Comparison of ENCODE assay signal across 11 cellular contexts in genomic region chr11:47861762-47862161, GRCh38. TPM values are rescaled to one million over a fixed set of nuclear protein-coding genes. Genes with fewer than 3 reads are reported as not detected.
DNase-seq lines count a peak whose midpoint lies in the region; ATAC-seq and TF ChIP-seq lines count a peak whose summit lies in the region.
"Had no signal": no experiment of that assay in that cellular context is flagged by ENCODE, and none has a peak within 500 bp of the region (broad histone marks: within the 10 kb centered on the region; RNA-seq: fewer than 3 reads in every experiment).

No MANE protein-coding gene starts in this region.

- ATAC-seq in lower lobe of right lung (peak; percentile 22 to 69), HG02973 (IDR thresholded peaks at IDR 0.05; ENCODE audit: unreplicated experiment) (no peak), GM19397 (IDR thresholded peaks at IDR 0.05; ENCODE audit: unreplicated experiment) (no peak), GM18873 (IDR thresholded peaks at IDR 0.05; ENCODE audit: low FRiP score, unreplicated experiment) (no peak)

- H3K9me3 ChIP-seq in CD4-positive, alpha-beta memory T cell (ENCODE audit: control insufficient read depth in 1 of 2, low read length in 2 of 2): no peaks in the 10 kb centered on the region
- H3K9me3 ChIP-seq in lower lobe of right lung (no peaks in the 10 kb centered on the region), suprapubic skin (no peaks in the 10 kb centered on the region)

- peaks cover 0 to 10% (median 4%) of the 10 kb centered on the region in 8 donors for H3K9me3 Mint-ChIP-seq in CD4-positive, alpha-beta memory T cell
- peaks cover 5% of the 10 kb centered on the region for H3K9me3 Mint-ChIP-seq in activated naive CD4-positive, alpha-beta T cell treated with anti-CD3 and anti-CD28 coated beads, Interleukin-2, amount 50 U/mL, for 24 hours
- H3K9me3 Mint-ChIP-seq: neural crest cell had no signal

- TF ChIP-seq EP300 in suprapubic skin (IDR thresholded peaks at IDR 0.05): no peak

- POLR2A ChIA-PET in CD4-positive, alpha-beta memory T cell (lab: Charles Lee; ENCODE audit: partially characterized antibody): no interaction called here

- no peak for TF ChIP-seq POLR2A in suprapubic skin (IDR thresholded peaks at IDR 0.05)

- H3K27me3 Mint-ChIP-seq in CD4-positive, alpha-beta memory T cell: no peaks in the 10 kb centered on the region
- H3K27me3 Mint-ChIP-seq in activated naive CD4-positive, alpha-beta T cell treated with anti-CD3 and anti-CD28 coated beads, Interleukin-2, amount 50 U/mL, for 24 hours: no peaks in the 10 kb centered on the region

- no peak overlapping the region for H3K27ac ChIP-seq in CD4-positive, alpha-beta memory T cell (ENCODE audit: low read depth, low read length)
- H3K27ac ChIP-seq in lower lobe of right lung (no peak overlapping the region), suprapubic skin (no peak overlapping the region)

- H3K36me3 ChIP-seq in CD4-positive, alpha-beta memory T cell (ENCODE audit: insufficient read depth, low read length): no peaks in the 10 kb centered on the region
- H3K36me3 ChIP-seq in lower lobe of right lung (no peaks in the 10 kb centered on the region), suprapubic skin (no peaks in the 10 kb centered on the region)

- H3K4me1 Mint-ChIP-seq in CD4-positive, alpha-beta memory T cell: peaks cover 28 to 61% (median 46%) of the 10 kb centered on the region in 4 donors
- peaks cover 56% of the 10 kb centered on the region for H3K4me1 Mint-ChIP-seq in activated naive CD4-positive, alpha-beta T cell treated with anti-CD3 and anti-CD28 coated beads, Interleukin-2, amount 50 U/mL, for 24 hours

- H3K27me3 ChIP-seq in CD4-positive, alpha-beta memory T cell (ENCODE audit: insufficient read depth, low read length): no peaks in the 10 kb centered on the region
- H3K27me3 ChIP-seq in lower lobe of right lung (ENCODE audit: low read depth) (no peaks in the 10 kb centered on the region), suprapubic skin (no peaks in the 10 kb centered on the region)

- H3K36me3 Mint-ChIP-seq in CD4-positive, alpha-beta memory T cell: no peaks in the 10 kb centered on the region
- H3K36me3 Mint-ChIP-seq in activated naive CD4-positive, alpha-beta T cell treated with anti-CD3 and anti-CD28 coated beads, Interleukin-2, amount 50 U/mL, for 24 hours: no peaks in the 10 kb centered on the region

- peak overlapping the region in 7 of 8 donors; percentile 8 to 57 (median 19) for H3K4me3 Mint-ChIP-seq in CD4-positive, alpha-beta memory T cell
- no peak overlapping the region for H3K4me3 Mint-ChIP-seq in activated naive CD4-positive, alpha-beta T cell treated with anti-CD3 and anti-CD28 coated beads, Interleukin-2, amount 50 U/mL, for 24 hours
- H3K4me3 Mint-ChIP-seq: neural crest cell had no signal

- H3K4me3 ChIP-seq in CD4-positive, alpha-beta memory T cell (ENCODE audit: low read length in 2 of 2): no peak overlapping the region
- no peak overlapping the region for H3K4me3 ChIP-seq in lower lobe of right lung
- H3K4me3 ChIP-seq in suprapubic skin: no peak overlapping the region

- intact Hi-C loops in CD4-positive, alpha-beta memory T cell (cut with micrococcal nuclease): loop anchor here (5.0 kb wide), 2 partner anchors 56 to 141 kb away; no protein-coding TSS in a partner anchor
- intact Hi-C loops in lower lobe of right lung (cut with DNase I): no loop called here

- CTCF ChIA-PET in CD4-positive, alpha-beta memory T cell (lab: Charles Lee; ENCODE audit: partially characterized antibody): interaction anchor here (1.6 to 2.0 kb wide), 2 partner anchors 9 to 246 kb away, joined by 5 to 12 read pairs; no protein-coding TSS in a partner anchor

- peaks cover 43% of the 10 kb centered on the region for H3K4me1 ChIP-seq in CD4-positive, alpha-beta memory T cell (ENCODE audit: insufficient read depth, low read length)
- peaks cover 38% of the 10 kb centered on the region for H3K4me1 ChIP-seq in lower lobe of right lung
- peaks cover 43% of the 10 kb centered on the region for H3K4me1 ChIP-seq in suprapubic skin

- peak overlapping the region; percentile 35 to 92 (median 77) for H3K27ac Mint-ChIP-seq in CD4-positive, alpha-beta memory T cell
- peak overlapping the region; percentile 46 for H3K27ac Mint-ChIP-seq in activated naive CD4-positive, alpha-beta T cell treated with anti-CD3 and anti-CD28 coated beads, Interleukin-2, amount 50 U/mL, for 24 hours

- DNase-seq in CD4-positive, alpha-beta memory T cell: no peak
- DNase-seq in HCEC 1CT (peak; percentile 78), lower lobe of right lung (no peak), suprapubic skin (ENCODE audit: low spot score in 2 of 2) (no peak)
- DNase-seq: cortex of kidney, substantia nigra had no signal

- WGBS in suprapubic skin: 41% methylated on average over 6 of the region's 6 CpGs

- TF ChIP-seq CTCF in lower lobe of right lung (IDR thresholded peaks at IDR 0.05) (no peak), suprapubic skin (IDR thresholded peaks at IDR 0.05) (no peak)

RNA-seq across cellular contexts. Expression of gene NUP160, which starts 13.6 kb away (rescaled TPM):
- 10 to 100 TPM; 57.6 to 62.2 TPM for total RNA-seq in CD4-positive, alpha-beta memory T cell
- polyA plus RNA-seq in CD4-positive, alpha-beta memory T cell: 10 to 100 TPM; 35.6 to 44.3 TPM
- 43.3 TPM for total RNA-seq in lower lobe of right lung
- 10 to 100 TPM; 17.5 to 55.7 (median 26.6) TPM for total RNA-seq in suprapubic skin

Comparison
In these comparisons a context has a peak if more than half of its experiments do, and no peak if none do; other contexts are left out.
1. ATAC-seq: peak in lower lobe of right lung (2 of 2); none in HG02973 (single experiment), GM19397 (single experiment) and GM18873 (single experiment).